ENCODE assay signal across 7 cellular contexts in genomic region chr2:110028411-110028810, GRCh38.
DNase-seq lines count a peak whose midpoint lies in the region; ATAC-seq, FAIRE-seq and TF ChIP-seq lines count a peak whose summit lies in the region.
"Not testable (repeated sequence)": the region's sequence is repeated elsewhere in the genome, so short reads cannot be mapped to it uniquely, and the experiment has no call there.

No MANE protein-coding gene starts in this region.

- DNase-seq in GM12892 (ENCODE audit: insufficient read length); urothelium cell line (ENCODE audit: low spot score): not testable (repeated sequence)
- DNase-seq in activated effector memory CD4-positive, alpha-beta T cell treated with anti-CD3 and anti-CD28 coated beads, Interleukin-2, amount 50 U/mL, for 16 hours = peak; percentile 22
- DNase-seq in Right ventricle myocardium inferior (ENCODE audit: missing footprints) = peak; percentile 2
- DNase-seq in kidney = peak; percentile 35
- DNase-seq in osteocyte (ENCODE audit: extremely low spot score, unreplicated experiment) = peak; percentile 73
- DNase-seq in spleen = peak; percentile 67

- not testable (repeated sequence) for H3K27ac Mint-ChIP-seq in osteocyte (ENCODE audit: unreplicated experiment)

- intact Hi-C loops in Right ventricle myocardium inferior (cut with DNase I); kidney (cut with DNase I); spleen (cut with DNase I; ENCODE audit: low total_unique reads): not testable (repeated sequence)

- not testable (repeated sequence) for H3K36me3 Mint-ChIP-seq in osteocyte (ENCODE audit: unreplicated experiment)

- not testable (repeated sequence) for ATAC-seq in Right ventricle myocardium inferior

- not testable (repeated sequence) for H3K27me3 ChIP-seq in spleen (replicated peaks in 1 of 7)

- H3K9me3 Mint-ChIP-seq in osteocyte (ENCODE audit: unreplicated experiment) = not testable (repeated sequence)

- H3K4me3 ChIP-seq in kidney (ENCODE audit: low read length in 2 of 2); spleen: not testable (repeated sequence)

- TF ChIP-seq CTCF in kidney (IDR thresholded peaks at IDR 0.05; ENCODE audit: borderline replicate concordance, extremely low read depth, insufficient read depth); osteocyte (IDR thresholded peaks at IDR 0.05); spleen (IDR thresholded peaks at IDR 0.05 in 8 of 11, conservative IDR thresholded peaks at IDR 0.05 in 3 of 11): not testable (repeated sequence)

- H3K27me3 Mint-ChIP-seq in osteocyte (ENCODE audit: unreplicated experiment) = not testable (repeated sequence)

- not testable (repeated sequence) for H3K9ac ChIP-seq in kidney (ENCODE audit: low read length in 2 of 2)

- not testable (repeated sequence) for H3K4me1 Mint-ChIP-seq in osteocyte (ENCODE audit: unreplicated experiment)

- not testable (repeated sequence) for H3K36me3 ChIP-seq in kidney (ENCODE audit: control insufficient read depth in 1 of 2, insufficient read depth in 2 of 2, low read length in 2 of 2); spleen

- FAIRE-seq in GM12892 (lab: Jason Lieb, UNC) (peak; percentile 21), urothelium cell line (lab: Jason Lieb, UNC) (peak; percentile 70)
- FAIRE-seq in kidney (lab: Jason Lieb, UNC) = not testable (repeated sequence)

- H3K4me3 Mint-ChIP-seq in osteocyte (ENCODE audit: unreplicated experiment) = not testable (repeated sequence)

- TF ChIP-seq POLR2A in GM12892 (IDR thresholded peaks at IDR 0.05; ENCODE audit: low read depth, low read length); spleen (IDR thresholded peaks at IDR 0.05): not testable (repeated sequence)

- not testable (repeated sequence) for H3K4me1 ChIP-seq in kidney (ENCODE audit: control insufficient read depth in 1 of 2, insufficient read depth in 1 of 2, low read depth in 1 of 2, low read length in 2 of 2); spleen

- WGBS in spleen, 5 donors = 62 to 80% (median 72%) methylated on average over 6 to 11 of the region's 11 CpGs

- H3K27ac ChIP-seq in kidney (ENCODE audit: low read depth in 2 of 2, low read length in 2 of 2); spleen: not testable (repeated sequence)

- not testable (repeated sequence) for H3K9me3 ChIP-seq in kidney (ENCODE audit: control insufficient read depth in 1 of 2, low read length in 2 of 2); spleen
